ENCODE assay signal across 9 cellular contexts in the genomic region with DNA sequence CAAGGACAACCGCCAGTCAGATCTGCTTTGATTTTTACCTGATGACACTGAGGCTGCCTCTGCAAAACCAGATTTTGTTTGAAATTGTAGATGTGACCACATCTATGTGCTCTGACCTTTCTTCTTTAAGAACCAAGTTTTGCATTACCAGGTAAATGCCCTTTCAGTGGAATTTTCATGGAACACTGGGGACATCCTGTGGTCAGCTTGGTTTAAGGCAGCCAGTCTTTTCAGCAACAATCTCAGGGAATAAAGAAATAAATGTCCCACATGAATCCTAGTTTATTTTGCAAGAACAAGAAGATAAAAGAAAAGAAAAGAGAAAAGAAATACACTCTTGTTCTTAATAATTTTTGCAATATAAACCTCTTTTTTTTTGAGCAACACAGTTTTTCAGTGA.
A peak's percentile ranks its signal among the peaks of the same experiment; 100 is the strongest.
DNase-seq lines count a peak whose midpoint lies in the region; ATAC-seq, FAIRE-seq and TF ChIP-seq lines count a peak whose summit lies in the region.
"Had no signal": no experiment of that assay in that cellular context is flagged by ENCODE, and none has a peak within 500 bp of the region (broad histone marks: within the 10 kb centered on the region; RNA-seq: fewer than 3 reads in every experiment).

No MANE protein-coding gene starts in this region.

- peak; percentile 40 for FAIRE-seq in K562 (lab: Jason Lieb, UNC)

- CTCF ChIA-PET in K562 (lab: Yijun Ruan, JAX; ENCODE audit: low intra/inter-chr PET ratio) = no interaction called here

- H3K36me3 ChIP-seq in K562 (ENCODE audit: control insufficient read depth, insufficient read depth, low read length) = no peaks in the 10 kb centered on the region
- H3K36me3 ChIP-seq: SJCRH30 had no signal

- H3K9me3 ChIP-seq in K562 (replicated peaks; ENCODE audit: control insufficient read depth, insufficient read depth, low read depth, low read length) = no peaks in the 10 kb centered on the region
- H3K9me3 ChIP-seq: SJCRH30 had no signal

- H3K4me3 ChIP-seq in K562 = no peak overlapping the region
- H3K4me3 ChIP-seq: SJCRH30 had no signal

- peaks cover 3 to 20% of the 10 kb centered on the region in 2 experiments; a peak in 4 of 5 replicates for H3K27me3 ChIP-seq in K562 (ENCODE audit: control insufficient read depth in 2 of 2, insufficient read depth in 2 of 2, low read length in 2 of 2)
- H3K27me3 ChIP-seq: SJCRH30 had no signal

- no peak overlapping the region for H3K27ac ChIP-seq in K562 (ENCODE audit: extremely low read depth, low read depth, low read length)
- H3K27ac ChIP-seq: SJCRH30 had no signal

- intact Hi-C loops in K562 (cut with micrococcal nuclease) = loop anchor here (10.0 kb wide), 1 partner anchor 1780 kb away; no protein-coding TSS in a partner anchor

- POLR2A ChIA-PET in K562 (lab: Yijun Ruan, JAX) = no interaction called here

- peak; percentile 70 for TF ChIP-seq RAD21 in Ishikawa (IDR thresholded peaks at IDR 0.05; ENCODE audit: low read depth)
- TF ChIP-seq RAD21 in K562 (CRISPR knock-in tag; conservative IDR thresholded peaks at IDR 0.05 in 1 of 2, IDR thresholded peaks at IDR 0.05 in 1 of 2) = peak; percentile 48 to 60

- no TSS peak for BruUV-seq in K562 (replicated peaks; lab: Mats Ljungman, UMichigan)

- no peak overlapping the region for H3K9ac ChIP-seq in K562 (ENCODE audit: insufficient read depth in 1 of 2, low read depth in 2 of 2, low read length in 2 of 2)

- DNase-seq in Caki2 (ENCODE audit: low read depth) = peak; percentile 71
- DNase-seq in K562 (ENCODE audit: extremely low read depth in 1 of 4, low spot score in 3 of 4) = peak in 2 of 4 experiments; percentile 16 to 20
- peak; percentile 72 for DNase-seq in medulla oblongata (ENCODE audit: extremely low spot score)

- H4K20me1 ChIP-seq in K562 (replicated peaks; ENCODE audit: control insufficient read depth, insufficient read depth, low read length) = no peaks in the 10 kb centered on the region

- no peaks in the 10 kb centered on the region for H3K9me1 ChIP-seq in K562 (ENCODE audit: control insufficient read depth, insufficient read depth, low read length)

- TF ChIP-seq POLR2A in K562 (conservative IDR thresholded peaks at IDR 0.05) = no peak

- no peaks in the 10 kb centered on the region for H3K4me1 ChIP-seq in K562 (replicated peaks in 1 of 2; ENCODE audit: control insufficient read depth in 2 of 2, insufficient read depth in 2 of 2, low read length in 2 of 2)
- H3K4me1 ChIP-seq: SJCRH30 had no signal

- WGBS in K562 (ENCODE audit: insufficient coverage, low coverage, missing lambda C conversion rate) = 0% methylated on average over 1 of the region's 1 CpG

- no peak for TF ChIP-seq EP300 in Ishikawa (IDR thresholded peaks at IDR 0.05; ENCODE audit: borderline replicate concordance)
- no peak for TF ChIP-seq EP300 in K562 (IDR thresholded peaks at IDR 0.05; ENCODE audit: low read length)

- in situ Hi-C loops in Caki2 (cut with HindIII; ENCODE audit: low pct_unique_long_range_greater_than_20kb, low sequenced_read_pairs) (no loop called here), K562 (cut with MboI) (no loop called here)

- no peak overlapping the region for H3K4me2 ChIP-seq in K562 (ENCODE audit: insufficient read depth, low read length)

- no peaks in the 10 kb centered on the region for H3K79me2 ChIP-seq in K562 (ENCODE audit: control insufficient read depth, insufficient read depth, low read length)

- no peak overlapping the region for H2AFZ ChIP-seq in K562 (ENCODE audit: low read depth, low read length)

- ATAC-seq in K562 (no peak), HG03159 (IDR thresholded peaks at IDR 0.05; ENCODE audit: unreplicated experiment) (no peak), GM21737 (IDR thresholded peaks at IDR 0.05; ENCODE audit: unreplicated experiment) (no peak), HG02885 (IDR thresholded peaks at IDR 0.05; ENCODE audit: poor library complexity, unreplicated experiment) (no peak), HG02840 (IDR thresholded peaks at IDR 0.05; ENCODE audit: low FRiP score, unreplicated experiment) (no peak)

- peak; percentile 27 to 59 (median 32); a peak in 4 of 6 replicates for TF ChIP-seq CTCF in K562 (IDR thresholded peaks at IDR 0.05 in 2 of 3, conservative IDR thresholded peaks at IDR 0.05 in 1 of 3; ENCODE audit: insufficient read depth in 2 of 3, low read depth in 1 of 3, low read length in 3 of 3)

TF ChIP-seq in Ishikawa, 13 proteins besides CTCF, POLR2A, EP300 and RAD21 (continues in another document):
- TF ChIP-seq USF1 (IDR thresholded peaks at IDR 0.05) (no peak), TEAD4 (IDR thresholded peaks at IDR 0.05) (no peak), EGR1 (IDR thresholded peaks at IDR 0.05) (no peak), ZBTB7A (IDR thresholded peaks at IDR 0.05; ENCODE audit: low read depth) (no peak), YY1 (IDR thresholded peaks at IDR 0.05; ENCODE audit: low read depth) (no peak), FOXM1 (IDR thresholded peaks at IDR 0.05; ENCODE audit: borderline replicate concordance, low read depth) (no peak)
- TF ChIP-seq, protein P1, sequence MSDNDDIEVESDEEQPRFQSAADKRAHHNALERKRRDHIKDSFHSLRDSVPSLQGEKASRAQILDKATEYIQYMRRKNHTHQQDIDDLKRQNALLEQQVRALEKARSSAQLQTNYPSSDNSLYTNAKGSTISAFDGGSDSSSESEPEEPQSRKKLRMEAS (IDR thresholded peaks at IDR 0.05) = no peak

TF ChIP-seq in K562, 482 proteins besides CTCF, POLR2A, EP300 and RAD21:
- TF ChIP-seq IFI16 (CRISPR knock-in tag; IDR thresholded peaks at IDR 0.05) (no peak), FOXJ2 (tag; IDR thresholded peaks at IDR 0.05) (no peak)
- TF ChIP-seq, protein P2, sequence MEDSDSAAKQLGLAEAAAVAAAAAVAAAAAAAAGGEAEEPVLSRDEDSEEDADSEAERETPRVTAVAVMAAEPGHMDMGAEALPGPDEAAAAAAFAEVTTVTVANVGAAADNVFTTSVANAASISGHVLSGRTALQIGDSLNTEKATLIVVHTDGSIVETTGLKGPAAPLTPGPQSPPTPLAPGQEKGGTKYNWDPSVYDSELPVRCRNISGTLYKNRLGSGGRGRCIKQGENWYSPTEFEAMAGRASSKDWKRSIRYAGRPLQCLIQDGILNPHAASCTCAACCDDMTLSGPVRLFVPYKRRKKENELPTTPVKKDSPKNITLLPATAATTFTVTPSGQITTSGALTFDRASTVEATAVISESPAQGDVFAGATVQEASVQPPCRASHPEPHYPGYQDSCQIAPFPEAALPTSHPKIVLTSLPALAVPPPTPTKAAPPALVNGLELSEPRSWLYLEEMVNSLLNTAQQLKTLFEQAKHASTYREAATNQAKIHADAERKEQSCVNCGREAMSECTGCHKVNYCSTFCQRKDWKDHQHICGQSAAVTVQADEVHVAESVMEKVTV (CRISPR knock-in tag; IDR thresholded peaks at IDR 0.05) = 0 out of 2 replicates have a peak, but pooled peaks have one; percentile 37
